18 cellular contexts compared by ENCODE assay signal in the genomic region with DNA sequence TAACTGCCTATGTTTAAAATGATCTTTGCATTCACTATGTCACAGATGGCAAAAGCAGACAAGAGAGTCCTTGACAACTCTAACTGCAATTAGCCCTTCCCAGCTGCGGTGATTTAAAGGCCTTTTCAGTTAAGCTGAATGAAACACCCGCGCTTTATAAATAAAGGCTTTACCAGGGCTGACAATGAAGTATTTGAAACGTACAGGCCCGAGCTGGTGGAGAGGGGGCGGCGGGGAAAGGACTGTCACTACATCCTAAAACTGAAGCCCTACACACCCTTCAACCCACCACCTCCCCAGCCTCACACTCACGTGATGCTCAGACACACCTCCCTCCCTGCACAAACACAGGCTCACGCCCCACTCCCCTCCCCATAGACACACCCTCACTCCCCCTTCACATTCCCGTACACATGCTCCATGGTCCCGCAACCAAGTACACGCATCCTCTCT. TPM values are rescaled to one million over a fixed set of nuclear protein-coding genes. Genes with fewer than 3 reads are reported as not detected.
DNase-seq lines count a peak whose midpoint lies in the region; ATAC-seq and TF ChIP-seq lines count a peak whose summit lies in the region.
"Had no signal": no experiment of that assay in that cellular context is flagged by ENCODE, and none has a peak within 500 bp of the region (broad histone marks: within the 10 kb centered on the region; RNA-seq: fewer than 3 reads in every experiment).

No MANE protein-coding gene starts in this region.

- H3K4me2 ChIP-seq in GM23338: no peak overlapping the region
- no peak overlapping the region for H3K4me2 ChIP-seq in trophoblast cell (ENCODE audit: low read length)

- H3K36me3 Mint-ChIP-seq in GM23338 (ENCODE audit: low read depth): no peaks in the 10 kb centered on the region
- no peaks in the 10 kb centered on the region for H3K36me3 Mint-ChIP-seq in WTC11
- H3K36me3 Mint-ChIP-seq: stimulated activated naive B cell treated with anti-CD40 and anti-IgM and Interleukin-4, amounts not matched to agents 10 μg/mL and 1 μg/mL and 100 μg/mL, for 72 hours had no signal

- H3K23ac ChIP-seq in trophoblast cell (ENCODE audit: low read length): no peak overlapping the region

- ATAC-seq in GM23338 (no peak), WTC11 (no peak)
- ATAC-seq: K562; stimulated activated naive B cell treated with anti-CD40 and anti-IgM and Interleukin-4, amounts not matched to agents 10 μg/mL and 1 μg/mL and 100 μg/mL, for 72 hours had no signal

- no peak for DNase-seq in GM23338 (ENCODE audit: low spot score)
- peak; percentile 29 for DNase-seq in NCI-H1436 treated with DMSO at 0.1 percent for 48 hours (lab: John Stamatoyannopoulos, UW)
- peak in 36 of 56 donors; percentile 6 to 61 (median 38) for DNase-seq in nucleus accumbens (lab: John Stamatoyannopoulos, UW)
- DNase-seq in dermis blood vessel endothelial cell: no peak
- no peak for DNase-seq in trophoblast cell
- no peak for DNase-seq in GDM1 (lab: John Stamatoyannopoulos, UW)
- DNase-seq in WTC11 (ENCODE audit: low spot score): no peak
- DNase-seq: activated CD4-positive, alpha-beta T cell treated with anti-CD3 and anti-CD28 coated beads, Interleukin-2, amount 10 ng/mL, durations not matched to agents 7 days and 5 days; activated naive CD4-positive, alpha-beta T cell treated with anti-CD3 and anti-CD28 coated beads, Interleukin-2, amount 50 U/mL, for 16 hours; activated T-cell treated with anti-CD3 and anti-CD28 coated beads for 4 hours; AML-193; esophagus squamous epithelium; stimulated activated naive B cell treated with anti-CD40 and anti-IgM and Interleukin-4, amounts not matched to agents 10 μg/mL and 1 μg/mL and 100 μg/mL, for 72 hours had no signal

- 100% methylated on average over 2 of the region's 12 CpGs for WGBS in trophoblast cell (ENCODE audit: extremely low coverage, insufficient coverage, insufficient read length)

- H3K4me1 ChIP-seq in GM23338 (ENCODE audit: insufficient read depth) (no peaks in the 10 kb centered on the region), trophoblast cell (ENCODE audit: control insufficient read depth in 1 of 2, insufficient read depth in 2 of 2, low read length in 2 of 2) (no peaks in the 10 kb centered on the region)
- H3K4me1 ChIP-seq: parathyroid adenoma had no signal

- no peaks in the 10 kb centered on the region for H3K9me2 ChIP-seq in GM23338 (ENCODE audit: insufficient read depth)

- 0 out of 2 replicates have a peak overlapping the region, but pooled peaks have one; percentile 2 for H3K27ac Mint-ChIP-seq in GM23338
- no peak overlapping the region for H3K27ac Mint-ChIP-seq in WTC11
- H3K27ac Mint-ChIP-seq: activated CD4-positive, alpha-beta T cell treated with anti-CD3 and anti-CD28 coated beads, Interleukin-2, amount 10 ng/mL, durations not matched to agents 7 days and 5 days; dendritic cell treated with granulocyte-macrophage colony-stimulating factor and Interleukin-4, amounts not matched to agents 40 ng/mL and 50 ng/mL, for 4 days; stimulated activated naive B cell treated with anti-CD40 and anti-IgM and Interleukin-4, amounts not matched to agents 10 μg/mL and 1 μg/mL and 100 μg/mL, for 72 hours had no signal

- no peaks in the 10 kb centered on the region for H3K4me1 Mint-ChIP-seq in GM23338
- H3K4me1 Mint-ChIP-seq in WTC11: no peaks in the 10 kb centered on the region; the same call in 1 of the 2 replicates
- H3K4me1 Mint-ChIP-seq: activated CD4-positive, alpha-beta T cell treated with anti-CD3 and anti-CD28 coated beads, Interleukin-2, amount 10 ng/mL, durations not matched to agents 7 days and 5 days; stimulated activated naive B cell treated with anti-CD40 and anti-IgM and Interleukin-4, amounts not matched to agents 10 μg/mL and 1 μg/mL and 100 μg/mL, for 72 hours had no signal

- TF ChIP-seq CTCF in GM23338 (conservative IDR thresholded peaks at IDR 0.05; ENCODE audit: low read depth in 2 of 2) (no peak), WTC11 (IDR thresholded peaks at IDR 0.05) (no peak)

- no peak overlapping the region for H3K4me3 Mint-ChIP-seq in GM23338
- H3K4me3 Mint-ChIP-seq in WTC11: no peak overlapping the region
- H3K4me3 Mint-ChIP-seq: activated CD4-positive, alpha-beta T cell treated with anti-CD3 and anti-CD28 coated beads, Interleukin-2, amount 10 ng/mL, durations not matched to agents 7 days and 5 days; dendritic cell treated with granulocyte-macrophage colony-stimulating factor and Interleukin-4, amounts not matched to agents 40 ng/mL and 50 ng/mL, for 4 days; stimulated activated naive B cell treated with anti-CD40 and anti-IgM and Interleukin-4, amounts not matched to agents 10 μg/mL and 1 μg/mL and 100 μg/mL, for 72 hours had no signal

- no peak overlapping the region for H2BK120ac ChIP-seq in trophoblast cell (ENCODE audit: insufficient read depth, low read length, poor library complexity)

- no peak overlapping the region for H4K12ac ChIP-seq in trophoblast cell (ENCODE audit: low read depth, low read length)

- no peak overlapping the region for H2AK5ac ChIP-seq in trophoblast cell (ENCODE audit: low read length)

- H3K9me3 Mint-ChIP-seq in GM23338 (no peaks in the 10 kb centered on the region; the same call in 2 of the 3 replicates), WTC11 (no peaks in the 10 kb centered on the region)
- H3K9me3 Mint-ChIP-seq: activated CD4-positive, alpha-beta T cell treated with anti-CD3 and anti-CD28 coated beads, Interleukin-2, amount 10 ng/mL, durations not matched to agents 7 days and 5 days; dendritic cell treated with granulocyte-macrophage colony-stimulating factor and Interleukin-4, amounts not matched to agents 40 ng/mL and 50 ng/mL, for 4 days; stimulated activated naive B cell treated with anti-CD40 and anti-IgM and Interleukin-4, amounts not matched to agents 10 μg/mL and 1 μg/mL and 100 μg/mL, for 72 hours had no signal

- no peak overlapping the region for H3K14ac ChIP-seq in trophoblast cell (ENCODE audit: low read length)

- H3F3A ChIP-seq in GM23338 (replicated peaks; ENCODE audit: low read depth): no peaks in the 10 kb centered on the region

- POLR2A ChIA-PET in WTC11 (lab: Charles Lee): no interaction called here

- H4K20me1 ChIP-seq in GM23338 (replicated peaks; ENCODE audit: insufficient read depth): no peaks in the 10 kb centered on the region

- no peak overlapping the region for H2BK12ac ChIP-seq in trophoblast cell (ENCODE audit: low read length)

- no peak overlapping the region for H3K4me3 ChIP-seq in GM23338
- no peak overlapping the region for H3K4me3 ChIP-seq in trophoblast cell (ENCODE audit: low read depth, low read length)
- H3K4me3 ChIP-seq: esophagus squamous epithelium, K562 had no signal

- H3K79me2 ChIP-seq in GM23338 (replicated peaks; ENCODE audit: insufficient read depth) (no peaks in the 10 kb centered on the region), trophoblast cell (ENCODE audit: control insufficient read depth, insufficient read depth, low read length, poor library complexity) (no peaks in the 10 kb centered on the region)
- H3K79me2 ChIP-seq: parathyroid adenoma had no signal

- H4K8ac ChIP-seq in trophoblast cell (ENCODE audit: low read depth, low read length): no peak overlapping the region

- H3K9ac ChIP-seq in trophoblast cell (ENCODE audit: low read length): no peak overlapping the region
- H3K9ac ChIP-seq: parathyroid adenoma had no signal

- CTCF ChIA-PET in WTC11 (lab: Charles Lee): no interaction called here

- no peak overlapping the region for H3K27ac ChIP-seq in GM23338 (ENCODE audit: low read depth)
- peak overlapping the region; percentile 82 for H3K27ac ChIP-seq in cingulate gyrus (ENCODE audit: low read depth, low read length)
- H3K27ac ChIP-seq in trophoblast cell (ENCODE audit: low read depth, low read length): no peak overlapping the region
- H3K27ac ChIP-seq: esophagus squamous epithelium, HL-60, parathyroid adenoma had no signal

- H3K36me3 ChIP-seq in GM23338 (ENCODE audit: insufficient read depth) (no peaks in the 10 kb centered on the region), trophoblast cell (ENCODE audit: control insufficient read depth in 1 of 2, insufficient read depth in 2 of 2, low read length in 2 of 2) (no peaks in the 10 kb centered on the region)
- H3K36me3 ChIP-seq: esophagus squamous epithelium had no signal

- no peak overlapping the region for H3K4ac ChIP-seq in trophoblast cell (ENCODE audit: low read depth, low read length)

- no peak overlapping the region for H3K18ac ChIP-seq in trophoblast cell (ENCODE audit: low read length)

- H3K79me1 ChIP-seq in trophoblast cell (ENCODE audit: low read length): no peaks in the 10 kb centered on the region

- peaks cover 15% of the 10 kb centered on the region for H3K27me3 Mint-ChIP-seq in GM23338 (ENCODE audit: insufficient read depth, low read depth, poor library complexity)
- no peaks in the 10 kb centered on the region; the same call in 1 of the 2 replicates for H3K27me3 Mint-ChIP-seq in WTC11 (ENCODE audit: low read depth)
- H3K27me3 Mint-ChIP-seq: activated CD4-positive, alpha-beta T cell treated with anti-CD3 and anti-CD28 coated beads, Interleukin-2, amount 10 ng/mL, durations not matched to agents 7 days and 5 days had no signal

- H2BK5ac ChIP-seq in trophoblast cell (ENCODE audit: low read depth, low read length, poor library complexity): no peak overlapping the region

- H3K27me3 ChIP-seq in GM23338 (ENCODE audit: insufficient read depth) (no peaks in the 10 kb centered on the region), trophoblast cell (ENCODE audit: insufficient read depth, low read length) (no peaks in the 10 kb centered on the region)

- peaks cover 2% of the 10 kb centered on the region for H3K9me3 ChIP-seq in trophoblast cell (ENCODE audit: insufficient read depth, low read depth, low read length)
- H3K9me3 ChIP-seq: esophagus squamous epithelium had no signal

- H2AFZ ChIP-seq in GM23338: no peak overlapping the region
- H2AFZ ChIP-seq in trophoblast cell (ENCODE audit: insufficient read depth, low read length, poor library complexity): no peak overlapping the region
- H2AFZ ChIP-seq: parathyroid adenoma had no signal

- no peak overlapping the region for H4K91ac ChIP-seq in trophoblast cell (ENCODE audit: low read depth, low read length)

TF ChIP-seq in GM23338, 12 proteins besides CTCF, POLR2A, EP300 and RAD21 (continues in another document):
- TF ChIP-seq CREB1 (CRISPR knock-in tag; IDR thresholded peaks at IDR 0.05; ENCODE audit: low read depth) (no peak), EZH2phosphoT487 (IDR thresholded peaks at IDR 0.05; ENCODE audit: unreplicated experiment) (no peak)

TF ChIP-seq in WTC11, 78 proteins besides CTCF, POLR2A, EP300 and RAD21 (continues in another document):
- no peak for TF ChIP-seq RELA (CRISPR knock-in tag; IDR thresholded peaks at IDR 0.05; ENCODE audit: borderline replicate concordance)
- TF ChIP-seq CREB1 (CRISPR knock-in tag; IDR thresholded peaks at IDR 0.05): no peak

RNA-seq across cellular contexts. Expression of gene GRIK3, which starts 45.5 kb away (rescaled TPM):
- 2.8 and 2.9 TPM in 2 replicates for total RNA-seq in GM23338 (2014; rRNA removed; shearing (Covaris generic))
- polyA plus RNA-seq in GM23338 (2016; fragmentation: Nextera tagmentation; extraction: Ambion mirVana): 0.23 and 0.31 TPM in 2 replicates
- total RNA-seq in dermis blood vessel endothelial cell (not detected in 2 replicates), WTC11 (2021) (3.7 to 5.5 TPM (median 4.3 TPM) in 3 replicates)
- polyA plus RNA-seq in trophoblast cell (2013): 0.01 TPM in 1 of 2 replicates, not detected in the other
- total RNA-seq: activated CD4-positive, alpha-beta T cell treated with anti-CD3 and anti-CD28 coated beads, Interleukin-2, amount 10 ng/mL, durations not matched to agents 7 days and 5 days; K562 had no signal
- polyA plus RNA-seq: K562 had no signal

Comparison
In these comparisons a context has a peak if more than half of its experiments do, and no peak if none do; other contexts are left out.
1. DNase-seq: peak in NCI-H1436 treated with DMSO at 0.1 percent for 48 hours (single experiment) and nucleus accumbens (36 of 56); none in GM23338 (single experiment), dermis blood vessel endothelial cell (single experiment), trophoblast cell (0 of 2), GDM1 (single experiment) and WTC11 (single experiment).